In genomic region chr12:70971395-70971794, GRCh38 we compare ENCODE assay signal across 19 cellular contexts. TPM values are rescaled to one million over a fixed set of nuclear protein-coding genes. Genes with fewer than 3 reads are reported as not detected.
A peak's percentile ranks its signal among the peaks of the same experiment; 100 is the strongest.
DNase-seq lines count a peak whose midpoint lies in the region; ATAC-seq, FAIRE-seq and TF ChIP-seq lines count a peak whose summit lies in the region.
"Had no signal": no experiment of that assay in that cellular context is flagged by ENCODE, and none has a peak within 500 bp of the region (broad histone marks: within the 10 kb centered on the region; RNA-seq: fewer than 3 reads in every experiment).

No MANE protein-coding gene starts in this region.

- no peak for DNase-seq in coronary artery (ENCODE audit: low spot score)
- peak; percentile 69 for DNase-seq in iris pigment epithelial cell (ENCODE audit: low read depth)
- DNase-seq in D341Med (ENCODE audit: low spot score): no peak
- no peak for DNase-seq in RCC 7860 (ENCODE audit: low spot score)
- DNase-seq in occipital lobe (lab: John Stamatoyannopoulos, UW): no peak
- DNase-seq: activated effector memory CD4-positive, alpha-beta T cell treated with anti-CD3 and anti-CD28 coated beads, Interleukin-2, amount 50 U/mL, for 16 hours; amygdala; HFFc6; mesendoderm; NCI-H146; stimulated activated naive CD4-positive, alpha-beta T cell; upper lobe of left lung had no signal

- no peak for TF ChIP-seq CTCF in Loucy (conservative IDR thresholded peaks at IDR 0.05; ENCODE audit: low read length)
- no peak for TF ChIP-seq CTCF in coronary artery (IDR thresholded peaks at IDR 0.05)

- H4K20me1 ChIP-seq in Loucy (ENCODE audit: insufficient read depth, low read length, poor library complexity, severe bottlenecking): no peaks in the 10 kb centered on the region

- H3K4me1 ChIP-seq in ACC112 (ENCODE audit: control insufficient read depth, insufficient read depth, low read length, unreplicated experiment) (peaks cover 8% of the 10 kb centered on the region), Loucy (ENCODE audit: insufficient read depth, low read length, poor library complexity, severe bottlenecking) (peaks cover 24% of the 10 kb centered on the region)
- H3K4me1 ChIP-seq: prostate gland, upper lobe of left lung had no signal

- no peak overlapping the region for H3K27ac ChIP-seq in ACC112 (ENCODE audit: low read depth, low read length)
- no peak overlapping the region for H3K27ac ChIP-seq in coronary artery
- H3K27ac ChIP-seq: prostate gland, upper lobe of left lung had no signal

- H3K9me2 ChIP-seq in Loucy (replicated peaks; ENCODE audit: low read depth, low read length): no peaks in the 10 kb centered on the region

- H3K36me3 ChIP-seq in ACC112 (ENCODE audit: insufficient read depth, low read length) (no peaks in the 10 kb centered on the region), Loucy (ENCODE audit: insufficient read depth, low read length) (no peaks in the 10 kb centered on the region)
- H3K36me3 ChIP-seq: prostate gland, upper lobe of left lung had no signal

- H3K4me3 ChIP-seq in ACC112 (ENCODE audit: low read depth, low read length) (peak overlapping the region; percentile 62), Loucy (ENCODE audit: low read length, poor library complexity, severe bottlenecking) (peak overlapping the region; percentile 42), coronary artery (peak overlapping the region; percentile 26)
- H3K4me3 ChIP-seq: prostate gland, upper lobe of left lung had no signal

- H3K79me2 ChIP-seq in ACC112 (ENCODE audit: control insufficient read depth, insufficient read depth, low read length, unreplicated experiment) (no peaks in the 10 kb centered on the region), Loucy (ENCODE audit: insufficient read depth, low read length) (no peaks in the 10 kb centered on the region)

- H3K27me3 ChIP-seq in ACC112 (ENCODE audit: insufficient read depth, low read length) (no peaks in the 10 kb centered on the region), Loucy (ENCODE audit: insufficient read depth, low read length, poor library complexity, severe bottlenecking) (no peaks in the 10 kb centered on the region)

- ATAC-seq in GM21528 (IDR thresholded peaks at IDR 0.05; ENCODE audit: low FRiP score, unreplicated experiment): no peak
- ATAC-seq: activated CD4-positive, CD25-positive, alpha-beta regulatory T cell treated with anti-CD3 and anti-CD28 coated beads, Interleukin-2, amount 50 U/mL, for 24 hours had no signal

- no peaks in the 10 kb centered on the region for H3F3A ChIP-seq in Loucy (ENCODE audit: low read depth)

- peak overlapping the region; percentile 84 for H2AFZ ChIP-seq in ACC112 (ENCODE audit: low read length, unreplicated experiment)
- H2AFZ ChIP-seq in Loucy (ENCODE audit: low read length): peak overlapping the region; percentile 44

- H3K9me3 ChIP-seq in Loucy (ENCODE audit: insufficient read depth, low read depth, low read length): 0 out of 2 replicates have a peak, but pooled peaks cover 5% of the 10 kb centered on the region
- H3K9me3 ChIP-seq: prostate gland, upper lobe of left lung had no signal

- H3K4me2 ChIP-seq in Loucy (ENCODE audit: low read depth, low read length, poor library complexity, severe bottlenecking): peak overlapping the region; percentile 72

- no peak for FAIRE-seq in RCC 7860 (lab: Jason Lieb, UNC)
- FAIRE-seq: islet of Langerhans had no signal

- H3K9ac ChIP-seq in Loucy (ENCODE audit: low read depth, low read length, poor library complexity, severe bottlenecking): peak overlapping the region; percentile 60

RNA-seq across cellular contexts. Expression of gene PTPRR, which starts 50.9 kb away (rescaled TPM):
- total RNA-seq in occipital lobe: 19.5 TPM
- total RNA-seq: A673 had no signal
